Comparison of ENCODE assay signal across 9 cellular contexts in the genomic region with DNA sequence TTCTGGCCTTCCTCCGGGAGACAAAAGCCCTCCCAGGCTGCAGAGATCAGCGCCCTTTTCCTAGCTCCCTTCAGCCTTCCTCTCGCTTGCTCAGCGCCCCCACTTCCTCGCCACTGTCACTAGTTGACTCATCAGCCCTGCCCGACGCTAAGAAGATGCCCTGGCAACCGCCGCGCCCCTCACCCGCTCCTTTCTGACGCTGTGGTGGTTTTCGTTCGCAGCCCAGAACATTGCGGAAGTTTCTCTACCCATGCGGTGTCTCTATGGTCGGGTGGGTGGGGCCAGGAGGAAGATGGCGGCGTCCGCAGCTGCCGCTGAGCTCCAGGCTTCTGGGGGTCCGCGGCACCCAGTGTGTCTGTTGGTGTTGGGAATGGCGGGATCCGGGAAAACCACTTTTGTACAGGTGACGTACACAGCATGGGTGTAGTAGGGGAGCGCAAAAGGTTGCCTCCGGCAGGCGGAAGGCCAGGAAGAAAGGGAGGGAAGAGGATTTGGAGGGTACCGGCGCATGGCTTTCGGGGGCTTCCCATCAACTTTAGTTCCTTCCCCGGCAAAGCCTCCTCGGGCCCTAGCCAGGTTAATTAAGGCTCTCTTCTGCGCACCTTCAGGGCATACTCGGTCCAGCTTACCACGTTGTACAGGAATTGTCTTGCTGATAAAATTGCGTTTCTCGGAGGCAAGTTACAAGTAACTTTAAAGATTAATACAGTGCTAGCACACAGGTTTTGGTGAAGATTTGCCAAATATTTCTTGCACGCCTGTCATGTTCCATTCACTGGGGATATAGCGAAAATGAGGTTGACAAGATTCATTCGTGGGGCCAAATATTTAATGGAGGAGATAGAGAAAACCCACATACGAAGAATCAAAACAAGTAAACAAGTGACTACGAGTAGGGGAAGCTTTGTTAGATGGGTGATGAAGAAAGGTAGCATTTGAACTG. TPM values are rescaled to one million over a fixed set of nuclear protein-coding genes. Genes with fewer than 3 reads are reported as not detected.
A peak's percentile ranks its signal among the peaks of the same experiment; 100 is the strongest.
DNase-seq lines count a peak whose midpoint lies in the region; ATAC-seq and TF ChIP-seq lines count a peak whose summit lies in the region.
"Had no signal": no experiment of that assay in that cellular context is flagged by ENCODE, and none has a peak within 500 bp of the region (broad histone marks: within the 10 kb centered on the region; RNA-seq: fewer than 3 reads in every experiment).

CCDC121 (minus strand) TSS at position 246 of the 943 bp plus-strand sequence. CDS start 1,213 bp downstream, outside the sequence.
GPN1 (plus strand) TSS at position 284 of the 943 bp plus-strand sequence; CDS start at position 293, 9 bp downstream.

- peaks cover 20% of the 10 kb centered on the region for H3K4me1 Mint-ChIP-seq in CD8-positive, alpha-beta T cell (ENCODE audit: low read depth)
- peaks cover 16% of the 10 kb centered on the region for H3K4me1 Mint-ChIP-seq in activated CD4-positive, alpha-beta memory T cell treated with anti-CD3 and anti-CD28 coated beads, Interleukin-2, amount 10 ng/mL, durations not matched to agents 7 days and 5 days

- H3K4me3 ChIP-seq in CD8-positive, alpha-beta T cell (ENCODE audit: low read depth, low read length): peak within 1 kb of the TSS; percentile 98

- CTCF ChIA-PET in CD8-positive, alpha-beta T cell (lab: Charles Lee): interaction anchor here (1.1 to 1.4 kb wide), 3 partner anchors 14 to 260 kb away, joined by 3 to 4 read pairs (median 3); no protein-coding TSS in a partner anchor
- CTCF ChIA-PET in activated CD4-positive, alpha-beta memory T cell treated with anti-CD3 and anti-CD28 coated beads, Interleukin-2, amount 10 ng/mL, durations not matched to agents 7 days and 5 days (lab: Charles Lee): interaction anchor here (0.6 to 2.5 kb wide), 8 partner anchors 9 to 258 kb away, joined by 3 to 9 read pairs (median 3); partner anchors contain the start of genes SLC4A1AP and SUPT7L

- H3K4me3 Mint-ChIP-seq in CD8-positive, alpha-beta T cell: no peak within 1 kb of the TSS
- H3K4me3 Mint-ChIP-seq in activated CD4-positive, alpha-beta memory T cell treated with anti-CD3 and anti-CD28 coated beads, Interleukin-2, amount 10 ng/mL, durations not matched to agents 7 days and 5 days: no peak within 1 kb of the TSS
- H3K4me3 Mint-ChIP-seq: stimulated activated naive CD8-positive, alpha-beta T cell treated with anti-CD3 and anti-CD28 coated beads, Interleukin-15, Interleukin-2, amounts not matched to agents 100 ng/mL and 50 ng/mL, for 24 hours had no signal

- POLR2A ChIA-PET in CD8-positive, alpha-beta T cell (lab: Charles Lee): interaction anchor here (1.0 to 1.8 kb wide), 4 partner anchors 13 to 139 kb away, joined by 3 to 6 read pairs (median 3); partner anchors contain the start of genes SLC4A1AP and SUPT7L
- POLR2A ChIA-PET in activated CD4-positive, alpha-beta memory T cell treated with anti-CD3 and anti-CD28 coated beads, Interleukin-2, amount 10 ng/mL, durations not matched to agents 7 days and 5 days (lab: Charles Lee): interaction anchor here (0.5 to 3.6 kb wide), 16 partner anchors 10 to 257 kb away, joined by 3 to 37 read pairs (median 8); partner anchors contain the start of genes NRBP1, PPM1G, SLC4A1AP and SNX17

- peak; percentile 88 to 97 (median 94) for DNase-seq in CD8-positive, alpha-beta T cell
- DNase-seq in NCI-H82 (lab: John Stamatoyannopoulos, UW) (peak; percentile 93), medulla oblongata (ENCODE audit: extremely low spot score) (peak; percentile 94)
- DNase-seq in activated CD4-positive, alpha-beta memory T cell treated with anti-CD3 and anti-CD28 coated beads, Interleukin-2, amount 10 ng/mL, durations not matched to agents 7 days and 5 days: peak; percentile 98
- DNase-seq in effector CD8-positive, alpha-beta T cell (lab: John Stamatoyannopoulos, UW): peak; percentile 85
- peak; percentile 88 to 93 (median 91) for DNase-seq in stimulated activated CD4-positive, alpha-beta T cell treated with anti-CD3 and anti-CD28 coated beads, TNF-alpha, amount 100 ng/mL, for 48 hours (ENCODE audit: low read depth in 3 of 3)

- H3K27me3 ChIP-seq in CD8-positive, alpha-beta T cell (ENCODE audit: insufficient read depth, low read length): no peaks in the 10 kb centered on the region

- no peaks in the 10 kb centered on the region for H3K9me3 Mint-ChIP-seq in CD8-positive, alpha-beta T cell
- no peaks in the 10 kb centered on the region for H3K9me3 Mint-ChIP-seq in activated CD4-positive, alpha-beta memory T cell treated with anti-CD3 and anti-CD28 coated beads, Interleukin-2, amount 10 ng/mL, durations not matched to agents 7 days and 5 days
- H3K9me3 Mint-ChIP-seq: stimulated activated naive CD8-positive, alpha-beta T cell treated with anti-CD3 and anti-CD28 coated beads, Interleukin-15, Interleukin-2, amounts not matched to agents 100 ng/mL and 50 ng/mL, for 24 hours had no signal

- peaks cover 39% of the 10 kb centered on the region for H3K36me3 Mint-ChIP-seq in CD8-positive, alpha-beta T cell
- H3K36me3 Mint-ChIP-seq in activated CD4-positive, alpha-beta memory T cell treated with anti-CD3 and anti-CD28 coated beads, Interleukin-2, amount 10 ng/mL, durations not matched to agents 7 days and 5 days (ENCODE audit: low read depth): peaks cover 36% of the 10 kb centered on the region

- no peaks in the 10 kb centered on the region for H3K27me3 Mint-ChIP-seq in CD8-positive, alpha-beta T cell (ENCODE audit: low read depth)
- H3K27me3 Mint-ChIP-seq in activated CD4-positive, alpha-beta memory T cell treated with anti-CD3 and anti-CD28 coated beads, Interleukin-2, amount 10 ng/mL, durations not matched to agents 7 days and 5 days: no peaks in the 10 kb centered on the region
- H3K27me3 Mint-ChIP-seq: stimulated activated naive CD8-positive, alpha-beta T cell treated with anti-CD3 and anti-CD28 coated beads, Interleukin-15, Interleukin-2, amounts not matched to agents 100 ng/mL and 50 ng/mL, for 24 hours had no signal

- ATAC-seq in CD8-positive, alpha-beta T cell: peak; percentile 98
- peak; percentile 99 for ATAC-seq in GM19438 (IDR thresholded peaks at IDR 0.05; ENCODE audit: low read depth, unreplicated experiment)
- ATAC-seq in HG03565 (IDR thresholded peaks at IDR 0.05; ENCODE audit: unreplicated experiment): peak; percentile 90

- TF ChIP-seq CTCF in CD8-positive, alpha-beta T cell (IDR thresholded peaks at IDR 0.05): no peak

- H3K27ac ChIP-seq in CD8-positive, alpha-beta T cell (ENCODE audit: low read depth, low read length): peak within 1 kb of the TSS; percentile 91

- peaks cover 8% of the 10 kb centered on the region for H3K36me3 ChIP-seq in CD8-positive, alpha-beta T cell (ENCODE audit: insufficient read depth, low read length)

- H3K4me1 ChIP-seq in CD8-positive, alpha-beta T cell (ENCODE audit: insufficient read depth, low read length): peaks cover 18% of the 10 kb centered on the region

- peak within 1 kb of the TSS; percentile 46 for H3K27ac Mint-ChIP-seq in CD8-positive, alpha-beta T cell
- H3K27ac Mint-ChIP-seq in activated CD4-positive, alpha-beta memory T cell treated with anti-CD3 and anti-CD28 coated beads, Interleukin-2, amount 10 ng/mL, durations not matched to agents 7 days and 5 days: no peak within 1 kb of the TSS

- no peaks in the 10 kb centered on the region for H3K9me3 ChIP-seq in CD8-positive, alpha-beta T cell (ENCODE audit: low read length)

- intact Hi-C loops in CD8-positive, alpha-beta T cell (cut with DNase I, micrococcal nuclease): loop anchor here (1.0 to 10.0 kb wide), 14 partner anchors 34 to 554 kb away; partner anchors contain the start of genes EIF2B4 (in 2 of the 2), EMILIN1 (in 2 of the 2), IFT172 (in 2 of the 2) and NRBP1 (in 2 of the 2)

RNA-seq across cellular contexts. Expression of gene CCDC121, which starts in this region (rescaled TPM):
- total RNA-seq in CD8-positive, alpha-beta T cell: 1 to 10 TPM in 1 of 2 experiments, under 1 TPM in 1; 0.92 to 1.4 TPM
- under 1 TPM; 0.78 to 0.90 TPM for total RNA-seq in activated CD4-positive, alpha-beta memory T cell treated with anti-CD3 and anti-CD28 coated beads, Interleukin-2, amount 10 ng/mL, durations not matched to agents 7 days and 5 days

RNA-seq across cellular contexts. Expression of gene GPN1, which starts in this region (rescaled TPM):
- total RNA-seq in CD8-positive, alpha-beta T cell: 10 to 100 TPM; 40.6 to 41.7 TPM
- total RNA-seq in activated CD4-positive, alpha-beta memory T cell treated with anti-CD3 and anti-CD28 coated beads, Interleukin-2, amount 10 ng/mL, durations not matched to agents 7 days and 5 days: 10 to 100 TPM; 45.0 to 45.8 TPM

Comparison
In these comparisons a context has a peak if more than half of its experiments do, and no peak if none do; other contexts are left out.
1. Peak in every context shown above with its lines: DNase-seq, ATAC-seq, H3K4me3 ChIP-seq and H3K27ac ChIP-seq.